Comparison of ENCODE assay signal across 9 cellular contexts in the genomic region with DNA sequence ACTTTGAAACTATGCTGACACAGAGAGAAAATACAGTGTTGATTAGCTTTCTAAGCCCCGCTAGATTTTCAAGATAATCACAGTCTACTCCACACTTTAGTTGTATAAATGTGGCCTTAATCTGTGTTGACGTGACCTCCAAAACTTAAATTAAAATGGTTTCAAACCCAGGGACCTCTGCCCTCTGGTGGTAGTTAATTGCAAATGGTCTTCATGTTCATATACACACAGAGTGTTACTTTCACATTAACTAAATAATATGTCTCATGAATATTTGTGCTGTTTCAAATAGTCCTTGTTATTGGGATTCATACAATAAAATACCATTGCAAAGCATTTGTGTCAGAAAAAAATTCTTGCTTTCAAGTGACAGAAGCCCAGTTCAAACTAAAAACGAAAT.
A peak's percentile ranks its signal among the peaks of the same experiment; 100 is the strongest.
DNase-seq lines count a peak whose midpoint lies in the region; ATAC-seq, FAIRE-seq and TF ChIP-seq lines count a peak whose summit lies in the region.
"Had no signal": no experiment of that assay in that cellular context is flagged by ENCODE, and none has a peak within 500 bp of the region (broad histone marks: within the 10 kb centered on the region; RNA-seq: fewer than 3 reads in every experiment).

No MANE protein-coding gene starts in this region.

- H3K4me1 ChIP-seq in astrocyte (ENCODE audit: insufficient read depth, low read length): no peaks in the 10 kb centered on the region
- H3K4me1 ChIP-seq in prostate gland (replicated peaks): no peaks in the 10 kb centered on the region

- no peak overlapping the region for H3K4me3 ChIP-seq in astrocyte (ENCODE audit: insufficient read depth, low read depth, low read length)
- no peak overlapping the region for H3K4me3 ChIP-seq in prostate gland

- no peak overlapping the region for H3K4me2 ChIP-seq in astrocyte (ENCODE audit: low read length)

- no peak overlapping the region for H3K4me3 Mint-ChIP-seq in astrocyte (ENCODE audit: unreplicated experiment)
- no peak overlapping the region for H3K4me3 Mint-ChIP-seq in nephron

- DNase-seq in GM12891 (ENCODE audit: insufficient read length, low spot score): no peak
- no peak for DNase-seq in astrocyte (ENCODE audit: low read depth)
- no peak for DNase-seq in iPS-NIHi11 (ENCODE audit: low spot score)
- no peak for DNase-seq in prostate gland (ENCODE audit: low spot score)
- no peak for DNase-seq in T-helper 9 cell
- no peak for DNase-seq in GM19238 (ENCODE audit: insufficient read length, low spot score)
- DNase-seq: activated gamma-delta T cell treated with Interleukin-2 at 50 U/mL for 16 hours had no signal

- H3K9ac ChIP-seq in astrocyte (ENCODE audit: low read length): no peak overlapping the region

- H3K27ac Mint-ChIP-seq in astrocyte (ENCODE audit: unreplicated experiment) (no peak overlapping the region), nephron (no peak overlapping the region)

- H3K27ac ChIP-seq in astrocyte (ENCODE audit: low read depth, low read length) (no peak overlapping the region), prostate gland (no peak overlapping the region)

- H3K36me3 ChIP-seq in astrocyte (ENCODE audit: insufficient read depth, low read length): no peaks in the 10 kb centered on the region
- H3K36me3 ChIP-seq in prostate gland: no peaks in the 10 kb centered on the region

- TF ChIP-seq POLR2A in GM12891 (IDR thresholded peaks at IDR 0.05; ENCODE audit: low read depth, low read length) (no peak), prostate gland (IDR thresholded peaks at IDR 0.05) (no peak)

- no peak overlapping the region for H2AFZ ChIP-seq in astrocyte (ENCODE audit: low read depth, low read length)

- H3K27me3 Mint-ChIP-seq in astrocyte (ENCODE audit: low read depth, unreplicated experiment) (no peaks in the 10 kb centered on the region), nephron (ENCODE audit: low read depth) (no peaks in the 10 kb centered on the region)

- H3K9me3 Mint-ChIP-seq in astrocyte (ENCODE audit: unreplicated experiment) (no peaks in the 10 kb centered on the region), nephron (no peaks in the 10 kb centered on the region)

- H3K36me3 Mint-ChIP-seq in astrocyte (ENCODE audit: low read depth, unreplicated experiment): no peaks in the 10 kb centered on the region
- no peaks in the 10 kb centered on the region for H3K36me3 Mint-ChIP-seq in nephron (ENCODE audit: low read depth)

- peak; percentile 69 for ATAC-seq in HG02885 (IDR thresholded peaks at IDR 0.05; ENCODE audit: poor library complexity, unreplicated experiment)

- H3K9me3 ChIP-seq in astrocyte (ENCODE audit: insufficient read depth, low read depth, low read length) (no peaks in the 10 kb centered on the region), prostate gland (no peaks in the 10 kb centered on the region)

- no peaks in the 10 kb centered on the region for H3K4me1 Mint-ChIP-seq in astrocyte (ENCODE audit: low read depth, unreplicated experiment)
- no peaks in the 10 kb centered on the region for H3K4me1 Mint-ChIP-seq in nephron

- intact Hi-C loops in prostate gland (cut with DNase I): no loop called here

- TF ChIP-seq CTCF in astrocyte (IDR thresholded peaks at IDR 0.05; ENCODE audit: insufficient read depth, low read depth, low read length) (peak; percentile 36), nephron (IDR thresholded peaks at IDR 0.05; ENCODE audit: unreplicated experiment in 3 of 3) (peak; percentile 39 to 55 (median 41)), prostate gland (IDR thresholded peaks at IDR 0.05) (no peak)

- FAIRE-seq in GM12891 (lab: Jason Lieb, UNC) (peak; percentile 41), astrocyte (lab: Jason Lieb, UNC) (no peak)

- no peaks in the 10 kb centered on the region for H3K79me2 ChIP-seq in astrocyte (ENCODE audit: insufficient read depth, low read length)

- H4K20me1 ChIP-seq in astrocyte (ENCODE audit: insufficient read depth, low read length): no peaks in the 10 kb centered on the region

- 69% methylated on average over 3 of the region's 3 CpGs for WGBS in prostate gland

- no peaks in the 10 kb centered on the region for H3K27me3 ChIP-seq in astrocyte (ENCODE audit: insufficient read depth, low read length)
- no peaks in the 10 kb centered on the region for H3K27me3 ChIP-seq in prostate gland (replicated peaks; ENCODE audit: insufficient read depth)

TF ChIP-seq in GM12891, 5 proteins besides CTCF, POLR2A, EP300 and RAD21:
- TF ChIP-seq PAX5 (IDR thresholded peaks at IDR 0.05; ENCODE audit: insufficient read depth, low read length, severe bottlenecking): no peak
- no peak for TF ChIP-seq SPI1 (IDR thresholded peaks at IDR 0.05; ENCODE audit: low read depth, low read length)
- TF ChIP-seq TAF1 (IDR thresholded peaks at IDR 0.05; ENCODE audit: low read depth, low read length): no peak
- TF ChIP-seq POLR2AphosphoS5 (IDR thresholded peaks at IDR 0.05; ENCODE audit: low read depth, low read length): no peak
- TF ChIP-seq POU2F2 (IDR thresholded peaks at IDR 0.05; ENCODE audit: low read depth, low read length): no peak

Comparison
In these comparisons a context has a peak if more than half of its experiments do, and no peak if none do; other contexts are left out.
1. CTCF ChIP-seq: peak in astrocyte (single experiment) and nephron (3 of 3); none in prostate gland (0 of 4).